Comparison of ENCODE assay signal across 8 cellular contexts in the genomic region with DNA sequence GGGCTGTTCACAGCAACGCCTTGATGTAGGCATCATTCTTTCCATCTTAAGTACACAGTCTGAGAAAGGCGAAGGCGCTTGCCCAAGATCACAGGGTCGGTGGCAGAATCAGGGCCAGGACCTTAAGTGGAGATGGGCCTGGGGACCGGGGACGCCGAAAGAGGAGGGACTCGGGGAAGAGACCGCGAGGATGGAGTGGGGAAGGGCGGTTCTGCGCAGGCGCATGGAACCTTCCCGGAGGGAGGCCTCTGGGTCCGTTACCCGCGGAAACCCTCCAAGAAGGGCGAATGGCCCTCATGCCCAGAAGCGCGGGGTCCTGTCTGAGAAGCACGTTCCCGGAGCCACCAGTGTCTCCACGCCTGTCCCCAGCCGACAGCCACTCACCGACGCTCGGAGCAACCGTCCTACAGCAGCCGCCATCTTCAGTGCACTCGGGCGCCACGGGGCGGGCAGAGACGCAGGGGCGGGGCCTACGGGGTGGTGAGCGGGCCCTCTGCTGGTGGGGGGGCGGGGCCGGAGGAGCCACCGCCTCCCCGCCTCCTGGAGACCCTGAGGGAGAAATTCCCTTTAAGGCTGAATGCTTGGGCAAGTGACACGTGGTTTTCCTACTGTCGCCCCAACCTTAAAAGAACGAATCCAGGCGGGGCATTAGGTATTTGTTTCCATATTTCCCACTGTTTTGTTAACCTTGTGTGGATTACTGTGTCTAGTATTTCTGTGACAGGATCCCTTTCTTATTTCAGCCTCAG. TPM values are rescaled to one million over a fixed set of nuclear protein-coding genes. Genes with fewer than 3 reads are reported as not detected.
DNase-seq lines count a peak whose midpoint lies in the region; FAIRE-seq and TF ChIP-seq lines count a peak whose summit lies in the region.

A gene (minus strand): TSS at position 442 of the 749 bp plus-strand sequence. CDS start 22 bp downstream, at position 420.

- DNase-seq in ELR (ENCODE audit: low read depth): peak; percentile 95
- peak; percentile 85 for DNase-seq in H54 (ENCODE audit: insufficient read length, low spot score)
- peak; percentile 89 for DNase-seq in activated effector memory CD4-positive, alpha-beta T cell treated with Interleukin-2 at 50 U/mL for 16 hours
- DNase-seq in fibroblast of the conjunctiva (ENCODE audit: low read depth): peak; percentile 78
- DNase-seq in neural crest cell (ENCODE audit: low read depth, low spot score): peak; percentile 94
- peak; percentile 73 for DNase-seq in stromal cell of bone marrow (ENCODE audit: low read depth)

- peak within 1 kb of the TSS; percentile 100 for H3K27ac Mint-ChIP-seq in neural crest cell (ENCODE audit: unreplicated experiment)

- peaks cover 51% of the 10 kb centered on the region for H3K79me2 ChIP-seq in Loucy (ENCODE audit: insufficient read depth, low read length)

- peaks cover 38% of the 10 kb centered on the region for H3K4me1 ChIP-seq in Loucy (ENCODE audit: insufficient read depth, low read length, poor library complexity, severe bottlenecking)

- peaks cover 9% of the 10 kb centered on the region for H3K36me3 Mint-ChIP-seq in neural crest cell (ENCODE audit: low read depth)

- no peaks in the 10 kb centered on the region for H3K9me3 ChIP-seq in Loucy (ENCODE audit: insufficient read depth, low read depth, low read length)

- no peak for FAIRE-seq in H54 (lab: Jason Lieb, UNC)

- H3K4me3 ChIP-seq in Loucy (ENCODE audit: low read length, poor library complexity, severe bottlenecking): peak within 1 kb of the TSS; percentile 76

- H3K27me3 ChIP-seq in Loucy (ENCODE audit: insufficient read depth, low read length, poor library complexity, severe bottlenecking): no peaks in the 10 kb centered on the region

- peaks cover 35% of the 10 kb centered on the region for H3K4me1 Mint-ChIP-seq in neural crest cell

- H3K4me2 ChIP-seq in Loucy (ENCODE audit: low read depth, low read length, poor library complexity, severe bottlenecking): peak within 1 kb of the TSS; percentile 99

- peak; percentile 95 for TF ChIP-seq POLR2A in H54 (IDR thresholded peaks at IDR 0.05; ENCODE audit: low read depth, low read length)
- TF ChIP-seq POLR2A in Raji (IDR thresholded peaks at IDR 0.05; ENCODE audit: insufficient read depth, low read depth, low read length): peak; percentile 99

- H3F3A ChIP-seq in Loucy (ENCODE audit: low read depth): no peaks in the 10 kb centered on the region

- peak within 1 kb of the TSS; percentile 81 for H3K9ac ChIP-seq in Loucy (ENCODE audit: low read depth, low read length, poor library complexity, severe bottlenecking)

- TF ChIP-seq CTCF in Loucy (conservative IDR thresholded peaks at IDR 0.05; ENCODE audit: low read length): no peak
- peak; percentile 20 for TF ChIP-seq CTCF in neural crest cell (conservative IDR thresholded peaks at IDR 0.05)

- H3K27me3 Mint-ChIP-seq in neural crest cell (ENCODE audit: low read depth): no peaks in the 10 kb centered on the region

- H2AFZ ChIP-seq in Loucy (ENCODE audit: low read length): peak within 1 kb of the TSS; percentile 98

- H4K20me1 ChIP-seq in Loucy (ENCODE audit: insufficient read depth, low read length, poor library complexity, severe bottlenecking): peaks cover 34% of the 10 kb centered on the region

- H3K36me3 ChIP-seq in Loucy (ENCODE audit: insufficient read depth, low read length): peaks cover 7% of the 10 kb centered on the region

- H3K9me3 Mint-ChIP-seq in neural crest cell: no peaks in the 10 kb centered on the region

- H3K9me2 ChIP-seq in Loucy (replicated peaks; ENCODE audit: low read depth, low read length): no peaks in the 10 kb centered on the region

- peak within 1 kb of the TSS; percentile 99 for H3K4me3 Mint-ChIP-seq in neural crest cell

RNA-seq across cellular contexts. Expression of the gene that starts here (rescaled TPM):
- total RNA-seq in neural crest cell: 144 and 147 TPM in 2 replicates

Comparison
In these comparisons a context has a peak if more than half of its experiments do, and no peak if none do; other contexts are left out.
1. Peak in every context shown above with its lines: DNase-seq and H3K4me3 ChIP-seq.